In the genomic region with DNA sequence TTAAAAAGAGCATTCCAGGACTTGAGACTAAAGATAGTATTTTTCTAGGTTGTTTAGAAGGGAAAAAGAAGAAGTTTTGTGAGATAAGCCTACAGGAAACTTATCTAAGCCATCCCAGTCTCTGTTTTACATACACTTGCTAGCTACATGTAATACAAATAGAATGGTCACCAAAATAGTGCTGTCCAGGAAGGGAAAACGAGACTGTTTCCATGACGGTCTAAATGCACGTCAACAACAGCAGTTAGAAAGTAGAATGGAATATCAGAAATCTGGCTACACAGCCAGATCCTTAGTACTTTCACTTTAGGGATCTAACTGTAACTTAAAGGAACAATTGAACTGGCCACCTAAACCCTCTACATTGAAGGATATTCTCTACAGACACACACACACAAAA, we compare ENCODE assay signal across 14 cellular contexts.
DNase-seq lines count a peak whose midpoint lies in the region; ATAC-seq and TF ChIP-seq lines count a peak whose summit lies in the region.
"Had no signal": no experiment of that assay in that cellular context is flagged by ENCODE, and none has a peak within 500 bp of the region (broad histone marks: within the 10 kb centered on the region; RNA-seq: fewer than 3 reads in every experiment).

No MANE protein-coding gene starts in this region.

- peaks cover 4% of the 10 kb centered on the region for H3K27me3 ChIP-seq in endocrine pancreas (ENCODE audit: control insufficient read depth, insufficient read depth, low read length)
- no peaks in the 10 kb centered on the region for H3K27me3 ChIP-seq in neural progenitor cell
- no peaks in the 10 kb centered on the region for H3K27me3 ChIP-seq in Caco-2 (replicated peaks; ENCODE audit: control insufficient read depth, insufficient read depth, low read length)
- H3K27me3 ChIP-seq: SJCRH30 had no signal

- peak overlapping the region; percentile 60 for H3K4me3 ChIP-seq in endocrine pancreas (ENCODE audit: control insufficient read depth, insufficient read depth, low read length)
- H3K4me3 ChIP-seq in neural progenitor cell = no peak overlapping the region
- H3K4me3 ChIP-seq in Caco-2 (ENCODE audit: low read depth, low read length) = no peak overlapping the region
- H3K4me3 ChIP-seq: SJCRH30 had no signal

- H2AFZ ChIP-seq in neural progenitor cell (replicated peaks) = peak overlapping the region; percentile 73

- H3K4me3 Mint-ChIP-seq in neural progenitor cell = no peak overlapping the region
- no peak overlapping the region for H3K4me3 Mint-ChIP-seq in Caco-2 (ENCODE audit: unreplicated experiment)
- H3K4me3 Mint-ChIP-seq: activated CD4-positive, alpha-beta T cell treated with anti-CD3 and anti-CD28 coated beads, Interleukin-2, amount 10 ng/mL, durations not matched to agents 24 days and 14 days; stimulated activated naive CD8-positive, alpha-beta T cell treated with anti-CD3 and anti-CD28 coated beads, Interleukin-15, Interleukin-2, amounts not matched to agents 100 ng/mL and 50 ng/mL, for 24 hours had no signal

- no peak for ATAC-seq in GM19351 (IDR thresholded peaks at IDR 0.05; ENCODE audit: unreplicated experiment)
- no peak for ATAC-seq in HG03025 (IDR thresholded peaks at IDR 0.05; ENCODE audit: low FRiP score, unreplicated experiment)
- ATAC-seq: activated naive CD4-positive, alpha-beta T cell treated with anti-CD3 and anti-CD28 coated beads, Interleukin-2, amount 50 U/mL, for 72 hours had no signal

- in situ Hi-C loops in G401 (cut with HindIII; ENCODE audit: low sequenced_read_pairs) (no loop called here), KBM-7 (cut with MboI; ENCODE audit: low pct_unique_long_range_greater_than_20kb, low sequenced_read_pairs) (no loop called here)

- CTCF ChIA-PET in Caco-2 (lab: Charles Lee) = no interaction called here

- intact Hi-C loops in Caco-2 (cut with micrococcal nuclease; ENCODE audit: unreplicated experiment) = no loop called here

- no peaks in the 10 kb centered on the region for H3K79me2 ChIP-seq in neural progenitor cell (ENCODE audit: low read depth)

- peak overlapping the region; percentile 6 for H3K4me2 ChIP-seq in neural progenitor cell

- H3K4me1 Mint-ChIP-seq in neural progenitor cell (peaks cover 31% of the 10 kb centered on the region), Caco-2 (ENCODE audit: low read depth, unreplicated experiment) (no peaks in the 10 kb centered on the region)
- H3K4me1 Mint-ChIP-seq: activated CD4-positive, alpha-beta T cell treated with anti-CD3 and anti-CD28 coated beads, Interleukin-2, amount 10 ng/mL, durations not matched to agents 24 days and 14 days had no signal

- no TSS peak for BruUV-seq in Caco-2 (replicated peaks; lab: Mats Ljungman, UMichigan)

- TF ChIP-seq CTCF in neural progenitor cell (IDR thresholded peaks at IDR 0.05) (no peak), Caco-2 (IDR thresholded peaks at IDR 0.05; ENCODE audit: insufficient read depth in 1 of 2, low read depth in 1 of 2, low read length in 1 of 2, severe bottlenecking in 1 of 2, unreplicated experiment in 1 of 2) (no peak)

- H3K36me3 ChIP-seq in endocrine pancreas (ENCODE audit: control insufficient read depth, insufficient read depth, low read length) (no peaks in the 10 kb centered on the region), neural progenitor cell (no peaks in the 10 kb centered on the region), Caco-2 (ENCODE audit: control insufficient read depth, insufficient read depth, low read length) (no peaks in the 10 kb centered on the region)
- H3K36me3 ChIP-seq: SJCRH30 had no signal

- no peaks in the 10 kb centered on the region for H4K20me1 ChIP-seq in neural progenitor cell (ENCODE audit: low read depth)

- no peaks in the 10 kb centered on the region for H3K36me3 Mint-ChIP-seq in neural progenitor cell
- no peaks in the 10 kb centered on the region for H3K36me3 Mint-ChIP-seq in Caco-2 (ENCODE audit: insufficient read depth, unreplicated experiment)
- H3K36me3 Mint-ChIP-seq: activated naive CD4-positive, alpha-beta T cell treated with anti-CD3 and anti-CD28 coated beads, Interleukin-2, amount 50 U/mL, for 72 hours had no signal

- POLR2A ChIA-PET in Caco-2 (lab: Charles Lee) = no interaction called here

- no peaks in the 10 kb centered on the region for H3K9me3 ChIP-seq in endocrine pancreas (ENCODE audit: control insufficient read depth, low read length)
- H3K9me3 ChIP-seq in neural progenitor cell (ENCODE audit: low read depth) = no peaks in the 10 kb centered on the region
- H3K9me3 ChIP-seq in Caco-2 = no peaks in the 10 kb centered on the region
- H3K9me3 ChIP-seq: SJCRH30 had no signal

- H3K27me3 Mint-ChIP-seq in neural progenitor cell (ENCODE audit: insufficient read depth, low read depth) = no peaks in the 10 kb centered on the region
- peaks cover 10% of the 10 kb centered on the region for H3K27me3 Mint-ChIP-seq in Caco-2 (ENCODE audit: insufficient read depth, unreplicated experiment)
- H3K27me3 Mint-ChIP-seq: activated CD4-positive, alpha-beta T cell treated with anti-CD3 and anti-CD28 coated beads, Interleukin-2, amount 10 ng/mL, durations not matched to agents 24 days and 14 days had no signal

- H3K9ac ChIP-seq in endocrine pancreas (ENCODE audit: control insufficient read depth, insufficient read depth, low read length) (no peak overlapping the region), neural progenitor cell (no peak overlapping the region)

- DNase-seq in G401 (ENCODE audit: low spot score) = peak; percentile 54
- DNase-seq in NCI-H774 (lab: John Stamatoyannopoulos, UW) = peak; percentile 27
- DNase-seq in neural progenitor cell (ENCODE audit: low spot score) = no peak
- DNase-seq in Caco-2 = no peak
- DNase-seq in KBM-7 = no peak
- DNase-seq: activated CD4-positive, alpha-beta T cell treated with anti-CD3 and anti-CD28 coated beads, Interleukin-2, amount 10 ng/mL, durations not matched to agents 24 days and 14 days; H7; NCI-H1930; SJCRH30 had no signal

- H3K27ac ChIP-seq in neural progenitor cell = no peak overlapping the region
- H3K27ac ChIP-seq: SJCRH30 had no signal

- peaks cover 12% of the 10 kb centered on the region for H3F3A ChIP-seq in neural progenitor cell (ENCODE audit: low read depth)

- H3K9me3 Mint-ChIP-seq in neural progenitor cell = no peaks in the 10 kb centered on the region
- H3K9me3 Mint-ChIP-seq in Caco-2 (ENCODE audit: unreplicated experiment) = no peaks in the 10 kb centered on the region
- H3K9me3 Mint-ChIP-seq: activated CD4-positive, alpha-beta T cell treated with anti-CD3 and anti-CD28 coated beads, Interleukin-2, amount 10 ng/mL, durations not matched to agents 24 days and 14 days; stimulated activated naive CD8-positive, alpha-beta T cell treated with anti-CD3 and anti-CD28 coated beads, Interleukin-15, Interleukin-2, amounts not matched to agents 100 ng/mL and 50 ng/mL, for 24 hours had no signal

- H3K27ac Mint-ChIP-seq in neural progenitor cell = peak overlapping the region; percentile 12
- no peak overlapping the region for H3K27ac Mint-ChIP-seq in Caco-2 (ENCODE audit: unreplicated experiment)
- H3K27ac Mint-ChIP-seq: activated CD4-positive, alpha-beta T cell treated with anti-CD3 and anti-CD28 coated beads, Interleukin-2, amount 10 ng/mL, durations not matched to agents 24 days and 14 days; activated naive CD4-positive, alpha-beta T cell treated with anti-CD3 and anti-CD28 coated beads, Interleukin-2, amount 50 U/mL, for 72 hours; stimulated activated naive CD8-positive, alpha-beta T cell treated with anti-CD3 and anti-CD28 coated beads, Interleukin-15, Interleukin-2, amounts not matched to agents 100 ng/mL and 50 ng/mL, for 24 hours had no signal

- H3K4me1 ChIP-seq in endocrine pancreas (ENCODE audit: control insufficient read depth, insufficient read depth, low read length) = no peaks in the 10 kb centered on the region
- peaks cover 53% of the 10 kb centered on the region for H3K4me1 ChIP-seq in neural progenitor cell
- H3K4me1 ChIP-seq in Caco-2 = no peaks in the 10 kb centered on the region

Comparison
In these comparisons a context has a peak if more than half of its experiments do, and no peak if none do; other contexts are left out.
1. DNase-seq: peak in G401 (single experiment) and NCI-H774 (single experiment); none in neural progenitor cell (single experiment), Caco-2 (0 of 2) and KBM-7 (single experiment).